ENCODE assay signal across 8 cellular contexts in genomic region chr19:29687244-29687896, GRCh38. TPM values are rescaled to one million over a fixed set of nuclear protein-coding genes. Genes with fewer than 3 reads are reported as not detected.
A peak's percentile ranks its signal among the peaks of the same experiment; 100 is the strongest.
DNase-seq lines count a peak whose midpoint lies in the region; ATAC-seq and TF ChIP-seq lines count a peak whose summit lies in the region.

No MANE protein-coding gene starts in this region.

- intact Hi-C loops in mucosa of descending colon (cut with DNase I, micrococcal nuclease) = no loop called here

- ATAC-seq in mucosa of descending colon = peak; percentile 66
- ATAC-seq in GM19455 (IDR thresholded peaks at IDR 0.05; ENCODE audit: unreplicated experiment) = no peak
- no peak for ATAC-seq in HG03571 (IDR thresholded peaks at IDR 0.05; ENCODE audit: unreplicated experiment)
- no peak for ATAC-seq in GM19452 (IDR thresholded peaks at IDR 0.05; ENCODE audit: unreplicated experiment)

- no peak for TF ChIP-seq CTCF in mucosa of descending colon (IDR thresholded peaks at IDR 0.05)

- H3K4me1 ChIP-seq in adipocyte (ENCODE audit: control insufficient read depth, insufficient read depth, low read length) (peaks cover 45% of the 10 kb centered on the region), mucosa of descending colon (ENCODE audit: low read depth) (no peaks in the 10 kb centered on the region)

- peak; percentile 83 for DNase-seq in A172 (ENCODE audit: low spot score)
- peak; percentile 94 for DNase-seq in HT1080 (ENCODE audit: low read depth)
- peak; percentile 98 for DNase-seq in adipocyte (ENCODE audit: low read depth)
- DNase-seq in mucosa of descending colon = no peak
- DNase-seq in NCI-H2081 (lab: John Stamatoyannopoulos, UW) = no peak

- peak overlapping the region; percentile 90 for H3K9ac ChIP-seq in adipocyte (ENCODE audit: low read length)

- H3K27me3 ChIP-seq in adipocyte (replicated peaks; ENCODE audit: control insufficient read depth, insufficient read depth, low read length) = no peaks in the 10 kb centered on the region

- H3K4me3 ChIP-seq in adipocyte (ENCODE audit: low read length) (peak overlapping the region; percentile 79), mucosa of descending colon (no peak overlapping the region)

- H3K36me3 ChIP-seq in adipocyte (ENCODE audit: control insufficient read depth, insufficient read depth, low read length, severe bottlenecking) (no peaks in the 10 kb centered on the region), mucosa of descending colon (ENCODE audit: low read depth) (no peaks in the 10 kb centered on the region)

- H3K9me3 ChIP-seq in adipocyte (ENCODE audit: control insufficient read depth, low read length) = peaks cover 5% of the 10 kb centered on the region
- H3K9me3 ChIP-seq in mucosa of descending colon = peaks cover 4% of the 10 kb centered on the region

RNA-seq across cellular contexts. Expression of gene PLEKHF1, which starts 22.1 kb away (rescaled TPM):
- total RNA-seq in A172 (2014; rRNA removed; shearing (Covaris generic)) = 8.7 and 9.2 TPM in 2 replicates
- total RNA-seq in HT1080 (2014; rRNA removed; shearing (Covaris generic)) = 15.5 and 16.1 TPM in 2 replicates
- 6.5 and 7.7 TPM in 2 replicates for polyA plus RNA-seq in HT1080 (2015; cell fraction: cytosol; rRNA removed)
- polyA plus RNA-seq in HT1080 (2015; cell fraction: nucleus; rRNA removed) = 7.8 and 10.4 TPM in 2 replicates
- 1 to 10 TPM; 4.0 to 6.9 (median 6.7) TPM for total RNA-seq in mucosa of descending colon

RNA-seq across cellular contexts. Expression of gene C19orf12, which starts 27.7 kb away (rescaled TPM):
- 35.1 and 44.9 TPM in 2 replicates for total RNA-seq in A172 (2014; rRNA removed; shearing (Covaris generic))
- total RNA-seq in HT1080 (2014; rRNA removed; shearing (Covaris generic)) = 34.3 and 34.5 TPM in 2 replicates
- polyA plus RNA-seq in HT1080 (2015; cell fraction: cytosol; rRNA removed) = 27.9 and 34.2 TPM in 2 replicates
- polyA plus RNA-seq in HT1080 (2015; cell fraction: nucleus; rRNA removed) = 25.0 and 31.8 TPM in 2 replicates
- 10 to 100 TPM; 17.0 to 26.6 (median 18.4) TPM for total RNA-seq in mucosa of descending colon

Comparison
In these comparisons a context has a peak if more than half of its experiments do, and no peak if none do; other contexts are left out.
1. DNase-seq: peak in A172 (single experiment), HT1080 (single experiment) and adipocyte (single experiment); none in mucosa of descending colon (0 of 3) and NCI-H2081 (0 of 2).